1 cellular context compared by ENCODE assay signal in genomic region chr21:38837806-38838461, GRCh38.
A peak's percentile ranks its signal among the peaks of the same experiment; 100 is the strongest.
TF ChIP-seq lines count a peak whose summit lies in the region.

No MANE protein-coding gene starts in this region.

TF ChIP-seq in K562, 482 proteins besides CTCF, POLR2A, EP300 and RAD21 (continued from another document):
- peak; percentile 61; the same call in 1 of the 2 replicates for TF ChIP-seq ZBTB40 (IDR thresholded peaks at IDR 0.05)
- TF ChIP-seq ZBTB40 (CRISPR knock-in tag; IDR thresholded peaks at IDR 0.05): no peak
- no peak for TF ChIP-seq ESRRA (IDR thresholded peaks at IDR 0.05; ENCODE audit: borderline replicate concordance, low read depth)
- no peak for TF ChIP-seq NONO (IDR thresholded peaks at IDR 0.05; ENCODE audit: low read depth in 2 of 2, low read length in 1 of 2)
